Comparison of ENCODE assay signal across 20 cellular contexts in genomic region chr10:116784035-116784434, GRCh38. TPM values are rescaled to one million over a fixed set of nuclear protein-coding genes. Genes with fewer than 3 reads are reported as not detected.
A peak's percentile ranks its signal among the peaks of the same experiment; 100 is the strongest.
DNase-seq lines count a peak whose midpoint lies in the region; ATAC-seq and TF ChIP-seq lines count a peak whose summit lies in the region.
"Had no signal": no experiment of that assay in that cellular context is flagged by ENCODE, and none has a peak within 500 bp of the region (broad histone marks: within the 10 kb centered on the region; RNA-seq: fewer than 3 reads in every experiment).

No MANE protein-coding gene starts in this region.

- H3K4me1 Mint-ChIP-seq in WTC11 (peaks cover 10% of the 10 kb centered on the region; the same call in 1 of the 2 replicates), T-cell (peaks cover 14 to 15% (median 15%) of the 10 kb centered on the region in 3 donors)

- H3K27me3 Mint-ChIP-seq in WTC11 (ENCODE audit: low read depth) (0 out of 2 replicates have a peak, but pooled peaks cover 8% of the 10 kb centered on the region), T-cell (peaks cover 2 to 9% of the 10 kb centered on the region in 2 donors)

- H3K36me3 ChIP-seq in heart right ventricle (no peaks in the 10 kb centered on the region), neuronal stem cell (replicated peaks in 1 of 2; ENCODE audit: control insufficient read depth in 2 of 2, insufficient read depth in 2 of 2, low read length in 2 of 2) (no peaks in the 10 kb centered on the region), BE2C (no peaks in the 10 kb centered on the region)
- H3K36me3 ChIP-seq: HAP-1 had no signal

- H3K27ac ChIP-seq in heart right ventricle (no peak overlapping the region), neuronal stem cell (replicated peaks; ENCODE audit: low read length) (no peak overlapping the region)
- H3K27ac ChIP-seq: 22Rv1, A549 had no signal

- no peak overlapping the region for H3K4me3 ChIP-seq in heart right ventricle
- H3K4me3 ChIP-seq in neuronal stem cell (ENCODE audit: low read length in 2 of 2), result no peak overlapping the region
- no peak overlapping the region for H3K4me3 ChIP-seq in BE2C (ENCODE audit: low read depth, low read length)
- H3K4me3 ChIP-seq: A549, HAP-1 had no signal

- no peaks in the 10 kb centered on the region for H3K9me3 ChIP-seq in heart right ventricle
- no peaks in the 10 kb centered on the region for H3K9me3 ChIP-seq in neuronal stem cell (replicated peaks in 1 of 2; ENCODE audit: control insufficient read depth in 2 of 2, insufficient read depth in 1 of 2, low read depth in 1 of 2, low read length in 2 of 2)
- no peaks in the 10 kb centered on the region for H3K9me3 ChIP-seq in BE2C
- H3K9me3 ChIP-seq: A549, HAP-1 had no signal

- H2BK5ac ChIP-seq in neuronal stem cell (ENCODE audit: low read length), result no peak overlapping the region

- H3K27ac Mint-ChIP-seq in WTC11 (no peak overlapping the region), T-cell (no peak overlapping the region)

- H3K9me3 Mint-ChIP-seq in WTC11, result no peaks in the 10 kb centered on the region
- H3K9me3 Mint-ChIP-seq in T-cell, result no peaks in the 10 kb centered on the region
- H3K9me3 Mint-ChIP-seq: CD4-positive, alpha-beta memory T cell had no signal

- peaks cover 0 to 12% (median 4%) of the 10 kb centered on the region in 9 donors for H3K4me1 ChIP-seq in heart right ventricle
- peaks cover 0 to 5% of the 10 kb centered on the region in 2 donors for H3K4me1 ChIP-seq in neuronal stem cell (ENCODE audit: control insufficient read depth in 2 of 2, insufficient read depth in 1 of 2, low read depth in 1 of 2, low read length in 2 of 2)
- H3K4me1 ChIP-seq in BE2C, result no peaks in the 10 kb centered on the region
- H3K4me1 ChIP-seq: A549, HAP-1 had no signal

- H4K8ac ChIP-seq in neuronal stem cell (ENCODE audit: low read depth, low read length), result no peak overlapping the region

- no peak overlapping the region for H2BK15ac ChIP-seq in neuronal stem cell (ENCODE audit: low read length)

- no peak overlapping the region for H3K18ac ChIP-seq in neuronal stem cell (ENCODE audit: low read length)

- H2BK120ac ChIP-seq in neuronal stem cell (ENCODE audit: low read depth, low read length), result no peak overlapping the region

- no peak overlapping the region for H2AK5ac ChIP-seq in neuronal stem cell (ENCODE audit: low read depth, low read length)

- peak overlapping the region; percentile 41 for H3K14ac ChIP-seq in neuronal stem cell (ENCODE audit: low read length)

- CTCF ChIA-PET in WTC11 (lab: Charles Lee), result interaction anchor here (1.5 to 1.8 kb wide), 2 partner anchors 157 to 391 kb away, joined by 4 to 5 read pairs; no protein-coding TSS in a partner anchor
- CTCF ChIA-PET in T-cell (lab: Charles Lee), result interaction anchor here in 1 of 2 donors (0.6 kb wide), 1 partner anchor 41 kb away, joined by 3 read pairs; no protein-coding TSS in a partner anchor

- H3K27me3 ChIP-seq in heart right ventricle (peaks cover 0 to 8% (median 0%) of the 10 kb centered on the region in 7 donors), neuronal stem cell (ENCODE audit: control insufficient read depth in 3 of 3, insufficient read depth in 3 of 3, low read depth in 1 of 3, low read length in 3 of 3) (peaks cover 0 to 10% (median 3%) of the 10 kb centered on the region in 3 experiments), BE2C (no peaks in the 10 kb centered on the region)

- H3K9ac ChIP-seq in neuronal stem cell (ENCODE audit: low read depth, low read length, poor library complexity), result no peak overlapping the region

- no peak overlapping the region for H2BK12ac ChIP-seq in neuronal stem cell (ENCODE audit: low read length)

- H2AFZ ChIP-seq in neuronal stem cell (ENCODE audit: low read length), result no peak overlapping the region

- no peaks in the 10 kb centered on the region for H3K79me1 ChIP-seq in neuronal stem cell (ENCODE audit: low read depth, low read length)

- POLR2A ChIA-PET in WTC11 (lab: Charles Lee) (no interaction called here), T-cell (lab: Charles Lee) (no interaction called here)

- no peak for ATAC-seq in heart right ventricle
- ATAC-seq in WTC11, result no peak
- no peak for ATAC-seq in T-cell (replicated peaks in 1 of 4)
- ATAC-seq in HG03025 (IDR thresholded peaks at IDR 0.05; ENCODE audit: low FRiP score, unreplicated experiment), result no peak
- ATAC-seq: A549 had no signal

- DNase-seq in cardiac septum (ENCODE audit: low spot score) (peak; percentile 70), heart right ventricle (no peak), WTC11 (ENCODE audit: low spot score) (no peak), neuronal stem cell (ENCODE audit: low spot score) (no peak), T-cell (no peak), BE2C (no peak)
- DNase-seq: ACHN; AML-193; C1 segment of cervical spinal cord; Calu3; CD4-positive, alpha-beta memory T cell; COR-L47; DMS53; DMS79 treated with DMSO at 0.1 percent for 48 hours; GF-D8; GOT3 had no signal

- H3K36me3 Mint-ChIP-seq in WTC11 (no peaks in the 10 kb centered on the region), T-cell (no peaks in the 10 kb centered on the region)
- H3K36me3 Mint-ChIP-seq: CD4-positive, alpha-beta memory T cell had no signal

- intact Hi-C loops in cardiac septum (cut with DNase I), result no loop called here
- intact Hi-C loops in heart right ventricle (cut with DNase I), result no loop called here

- no peak overlapping the region for H3K4ac ChIP-seq in neuronal stem cell (ENCODE audit: low read length)

- no peak overlapping the region for H4K91ac ChIP-seq in neuronal stem cell (ENCODE audit: low read depth, low read length, poor library complexity)

- no peak overlapping the region for H3K23ac ChIP-seq in neuronal stem cell (ENCODE audit: low read depth, low read length, poor library complexity)

- TF ChIP-seq CTCF in heart right ventricle (IDR thresholded peaks at IDR 0.05) (no peak), WTC11 (IDR thresholded peaks at IDR 0.05) (no peak), BE2C (IDR thresholded peaks at IDR 0.05; ENCODE audit: low read depth, low read length) (no peak)

- H3K4me3 Mint-ChIP-seq in WTC11, result no peak overlapping the region
- H3K4me3 Mint-ChIP-seq in T-cell, result no peak overlapping the region
- H3K4me3 Mint-ChIP-seq: CD4-positive, alpha-beta memory T cell had no signal

- H3K4me2 ChIP-seq in neuronal stem cell (ENCODE audit: insufficient read depth, low read length, poor library complexity, severe bottlenecking), result no peak overlapping the region
- H3K4me2 ChIP-seq: A549 had no signal

- 93 to 94% methylated on average over 3 of the region's 3 CpGs for WGBS in heart right ventricle, 2 donors
- no CpG with 5 or more reads among the region's 3 CpGs for whole genome bisulfite sequencing in neuronal stem cell (ENCODE audit: extremely low coverage in 2 of 2, insufficient read length in 2 of 2, insufficient replicate concordance in 1 of 2), 2 donors

TF ChIP-seq in WTC11, 78 proteins besides CTCF, POLR2A, EP300 and RAD21:
- TF ChIP-seq NFYB (CRISPR knock-in tag; conservative IDR thresholded peaks at IDR 0.05; ENCODE audit: low read depth) (peak; percentile 41; the same call in 1 of the 2 replicates), MAX (CRISPR knock-in tag; IDR thresholded peaks at IDR 0.05) (no peak), USF2 (CRISPR knock-in tag; IDR thresholded peaks at IDR 0.05) (peak; percentile 56)

RNA-seq across cellular contexts. Expression of gene HSPA12A, which starts 41.7 kb away (rescaled TPM):
- total RNA-seq in cardiac septum, result 8.1 TPM
- 10 to 100 TPM in 6 of 10 donors, 1 to 10 TPM in 4; 9.1 to 18.1 (median 10.7) TPM for total RNA-seq in heart right ventricle
- 1 to 10 TPM; 5.1 to 7.2 TPM for polyA plus RNA-seq in heart right ventricle
- total RNA-seq in WTC11 (2021), result 5.0 to 7.2 TPM (median 5.2 TPM) in 3 replicates
- polyA plus RNA-seq in neuronal stem cell (2013, experiment 1 of 2), result 3.1 TPM
- 3.2 TPM for polyA plus RNA-seq in neuronal stem cell (2013, experiment 2 of 2)
- under 1 TPM; 0.26 to 0.89 (median 0.53) TPM for total RNA-seq in T-cell
- polyA plus RNA-seq in BE2C (2012; ENCODE audit: insufficient read depth, insufficient read length, low read depth), result 0.77 TPM
